1 cellular context compared by ENCODE assay signal in the genomic region with DNA sequence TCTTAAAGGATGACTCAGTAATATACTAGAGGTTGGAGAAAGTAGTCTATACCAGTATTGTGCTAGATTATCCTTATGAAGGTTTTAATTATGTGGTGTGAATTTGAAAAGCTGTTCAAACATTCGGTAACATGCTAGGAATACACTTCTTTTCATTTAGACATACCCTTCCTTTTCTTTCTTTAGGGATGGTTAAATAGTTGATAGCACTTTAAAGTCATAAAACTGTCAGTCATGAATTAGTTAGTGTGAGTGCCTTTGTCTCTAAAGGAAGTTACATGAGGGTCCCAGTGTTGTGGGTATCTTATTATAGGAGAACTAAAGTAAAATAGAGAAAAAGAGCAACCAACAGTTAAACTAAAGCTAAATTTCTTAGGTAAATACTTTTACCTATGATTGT.
TF ChIP-seq lines count a peak whose summit lies in the region.

No MANE protein-coding gene starts in this region.

TF ChIP-seq in GM12878, 131 proteins besides CTCF, POLR2A, EP300 and RAD21 (continued from another document):
- no peak for TF ChIP-seq NFIC (IDR thresholded peaks at IDR 0.05; ENCODE audit: low read depth, low read length)
- no peak for TF ChIP-seq CREM (IDR thresholded peaks at IDR 0.05; ENCODE audit: low read depth)
